ENCODE assay signal across 27 cellular contexts in genomic region chr4:120227568-120227967, GRCh38.
"Had no signal": no experiment of that assay in that cellular context is flagged by ENCODE, and none has a peak within 500 bp of the region (broad histone marks: within the 10 kb centered on the region; RNA-seq: fewer than 3 reads in every experiment).

No MANE protein-coding gene starts in this region.

- H3K4me1 ChIP-seq: suprapubic skin, testis, thyroid gland, tibial artery, tibial nerve, upper lobe of left lung, uterus, vagina had no signal

- ATAC-seq: stimulated activated effector memory CD8-positive, alpha-beta T cell treated with anti-CD3 and anti-CD28 coated beads, Interleukin-12 subunit alpha, Interleukin-12 subunit beta, amount 100 ng/mL, for 72 hours; stimulated activated memory B cell treated with anti-CD40 and anti-IgM and Interleukin-4, amounts not matched to agents 10 μg/mL and 1 μg/mL and 100 μg/mL, for 72 hours; stimulated activated naive B cell treated with anti-CD40 and anti-IgM and Interleukin-4, amounts not matched to agents 10 μg/mL and 1 μg/mL and 100 μg/mL, for 72 hours; stimulated activated naive CD8-positive, alpha-beta T cell treated with anti-CD3 and anti-CD28 coated beads, Interleukin-15, amount 100 ng/mL, for 72 hours; stimulated activated naive CD8-positive, alpha-beta T cell treated with anti-CD3 and anti-CD28 coated beads, Interleukin-15, Interleukin-2, amounts not matched to agents 100 U/mL and 50 U/mL, for 24 hours had no signal

- H3K36me3 ChIP-seq: stomach, suprapubic skin, thoracic aorta, thyroid gland, tibial artery, tibial nerve, transverse colon, upper lobe of left lung, upper lobe of right lung, uterus, vagina had no signal

- H3K9me3 Mint-ChIP-seq: stimulated activated naive CD8-positive, alpha-beta T cell treated with anti-CD3 and anti-CD28 coated beads, Interleukin-15, amount 100 ng/mL, for 72 hours; stimulated activated naive CD8-positive, alpha-beta T cell treated with anti-CD3 and anti-CD28 coated beads, Interleukin-15, Interleukin-2, amounts not matched to agents 100 ng/mL and 50 ng/mL, for 24 hours; type B pancreatic cell had no signal

- H3K27ac Mint-ChIP-seq: stimulated activated effector memory CD8-positive, alpha-beta T cell treated with anti-CD3 and anti-CD28 coated beads, Interleukin-12 subunit alpha, Interleukin-12 subunit beta, amount 100 ng/mL, for 72 hours; stimulated activated memory B cell treated with anti-CD40 and anti-IgM and Interleukin-4, amounts not matched to agents 10 μg/mL and 1 μg/mL and 100 μg/mL, for 72 hours; stimulated activated naive B cell treated with anti-CD40 and anti-IgM and Interleukin-4, amounts not matched to agents 10 μg/mL and 1 μg/mL and 100 μg/mL, for 72 hours; stimulated activated naive CD8-positive, alpha-beta T cell treated with anti-CD3 and anti-CD28 coated beads, Interleukin-15, amount 100 ng/mL, for 72 hours; stimulated activated naive CD8-positive, alpha-beta T cell treated with anti-CD3 and anti-CD28 coated beads, Interleukin-15, Interleukin-2, amounts not matched to agents 100 ng/mL and 50 ng/mL, for 24 hours; type B pancreatic cell had no signal

- H3K4me1 Mint-ChIP-seq: stimulated activated effector memory CD8-positive, alpha-beta T cell treated with anti-CD3 and anti-CD28 coated beads, Interleukin-12 subunit alpha, Interleukin-12 subunit beta, amount 100 ng/mL, for 72 hours; stimulated activated memory B cell treated with anti-CD40 and anti-IgM and Interleukin-4, amounts not matched to agents 10 μg/mL and 1 μg/mL and 100 μg/mL, for 72 hours; stimulated activated naive B cell treated with anti-CD40 and anti-IgM and Interleukin-4, amounts not matched to agents 10 μg/mL and 1 μg/mL and 100 μg/mL, for 72 hours; stimulated activated naive CD8-positive, alpha-beta T cell treated with anti-CD3 and anti-CD28 coated beads, Interleukin-15, amount 100 ng/mL, for 72 hours had no signal

- H3K27me3 Mint-ChIP-seq: stimulated activated memory B cell treated with anti-CD40 and anti-IgM and Interleukin-4, amounts not matched to agents 10 μg/mL and 1 μg/mL and 100 μg/mL, for 72 hours; stimulated activated naive B cell treated with anti-CD40 and anti-IgM and Interleukin-4, amounts not matched to agents 10 μg/mL and 1 μg/mL and 100 μg/mL, for 72 hours; type B pancreatic cell had no signal

- H3K27ac ChIP-seq: stomach, suprapubic skin, testis, thoracic aorta, thyroid gland, tibial artery, tibial nerve, transverse colon, upper lobe of left lung, upper lobe of right lung, uterus, vagina had no signal

- H3K36me3 Mint-ChIP-seq: stimulated activated effector memory CD8-positive, alpha-beta T cell treated with anti-CD3 and anti-CD28 coated beads, Interleukin-12 subunit alpha, Interleukin-12 subunit beta, amount 100 ng/mL, for 72 hours; stimulated activated memory B cell treated with anti-CD40 and anti-IgM and Interleukin-4, amounts not matched to agents 10 μg/mL and 1 μg/mL and 100 μg/mL, for 72 hours; stimulated activated naive B cell treated with anti-CD40 and anti-IgM and Interleukin-4, amounts not matched to agents 10 μg/mL and 1 μg/mL and 100 μg/mL, for 72 hours; type B pancreatic cell had no signal

- DNase-seq: stimulated activated CD4-positive, alpha-beta T cell treated with anti-CD3 and anti-CD28 coated beads, Interleukin-2, amount 100 ng/mL, for 48 hours; stimulated activated CD4-positive, alpha-beta T cell treated with anti-CD3 and anti-CD28 coated beads, Interleukin-4, amount 100 ng/mL, for 1 hour; stimulated activated CD4-positive, alpha-beta T cell treated with anti-CD3 and anti-CD28 coated beads, Interleukin-4, amount 100 ng/mL, for 24 hours; stimulated activated CD4-positive, alpha-beta T cell treated with anti-CD3 and anti-CD28 coated beads, Interleukin-4, amount 100 ng/mL, for 4 hours; stimulated activated CD8-positive, alpha-beta memory T cell treated with anti-CD3 and anti-CD28 coated beads, Interleukin-4, amount 100 ng/mL, for 48 hours; stimulated activated naive B cell treated with anti-CD40 and anti-IgM and Interleukin-4, amounts not matched to agents 10 μg/mL and 1 μg/mL and 100 μg/mL, for 72 hours; stimulated activated naive CD4-positive, alpha-beta T cell; stimulated activated naive CD4-positive, alpha-beta T cell treated with Interleukin-2 at 50 U/mL for 16 hours; stimulated activated naive CD8-positive, alpha-beta T cell treated with anti-CD3 and anti-CD28 coated beads, Interleukin-15, amount 100 ng/mL, for 72 hours; stimulated activated naive CD8-positive, alpha-beta T cell treated with anti-CD3 and anti-CD28 coated beads, Interleukin-15, Interleukin-2, amounts not matched to agents 100 U/mL and 50 U/mL, for 24 hours; stomach; substantia nigra; testis; thyroid gland; tibial artery; transverse colon; upper lobe of left lung; upper lobe of right lung; uterus had no signal

- H3K9me3 ChIP-seq: suprapubic skin, testis, thoracic aorta, thyroid gland, tibial artery, tibial nerve, transverse colon, upper lobe of left lung, upper lobe of right lung, uterus, vagina had no signal

- H3K4me3 ChIP-seq: stomach, suprapubic skin, testis, thoracic aorta, thyroid gland, tibial artery, tibial nerve, transverse colon, upper lobe of left lung, upper lobe of right lung, uterus, vagina had no signal

- H3K4me3 Mint-ChIP-seq: stimulated activated effector memory CD8-positive, alpha-beta T cell treated with anti-CD3 and anti-CD28 coated beads, Interleukin-12 subunit alpha, Interleukin-12 subunit beta, amount 100 ng/mL, for 72 hours; stimulated activated memory B cell treated with anti-CD40 and anti-IgM and Interleukin-4, amounts not matched to agents 10 μg/mL and 1 μg/mL and 100 μg/mL, for 72 hours; stimulated activated naive B cell treated with anti-CD40 and anti-IgM and Interleukin-4, amounts not matched to agents 10 μg/mL and 1 μg/mL and 100 μg/mL, for 72 hours; stimulated activated naive CD8-positive, alpha-beta T cell treated with anti-CD3 and anti-CD28 coated beads, Interleukin-15, amount 100 ng/mL, for 72 hours; stimulated activated naive CD8-positive, alpha-beta T cell treated with anti-CD3 and anti-CD28 coated beads, Interleukin-15, Interleukin-2, amounts not matched to agents 100 ng/mL and 50 ng/mL, for 24 hours; type B pancreatic cell had no signal
